In the genomic region with DNA sequence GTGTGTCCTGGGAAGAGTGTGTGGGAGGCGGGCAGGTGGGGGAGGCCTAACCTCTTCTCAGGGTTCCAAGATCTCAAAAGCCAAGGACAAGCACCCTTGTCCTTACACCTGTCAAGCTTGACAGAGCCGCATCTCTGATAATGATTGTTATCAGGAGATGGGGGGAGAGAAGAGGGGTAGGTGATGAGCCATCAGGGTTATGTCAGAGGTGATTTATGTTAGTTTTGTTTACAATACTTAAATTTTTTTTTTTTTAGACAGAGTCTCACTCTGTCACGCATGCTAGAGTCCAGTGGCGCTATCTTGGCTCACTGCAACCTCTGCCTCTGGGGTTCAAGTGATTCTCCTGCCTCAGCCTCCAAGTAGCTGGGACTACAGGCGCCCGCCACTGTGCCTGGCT, we compare ENCODE assay signal across 1 cellular context.
TF ChIP-seq lines count a peak whose summit lies in the region.

No MANE protein-coding gene starts in this region.

TF ChIP-seq in IMR-90, 13 proteins besides CTCF, POLR2A, EP300 and RAD21:
- TF ChIP-seq, protein P1, sequence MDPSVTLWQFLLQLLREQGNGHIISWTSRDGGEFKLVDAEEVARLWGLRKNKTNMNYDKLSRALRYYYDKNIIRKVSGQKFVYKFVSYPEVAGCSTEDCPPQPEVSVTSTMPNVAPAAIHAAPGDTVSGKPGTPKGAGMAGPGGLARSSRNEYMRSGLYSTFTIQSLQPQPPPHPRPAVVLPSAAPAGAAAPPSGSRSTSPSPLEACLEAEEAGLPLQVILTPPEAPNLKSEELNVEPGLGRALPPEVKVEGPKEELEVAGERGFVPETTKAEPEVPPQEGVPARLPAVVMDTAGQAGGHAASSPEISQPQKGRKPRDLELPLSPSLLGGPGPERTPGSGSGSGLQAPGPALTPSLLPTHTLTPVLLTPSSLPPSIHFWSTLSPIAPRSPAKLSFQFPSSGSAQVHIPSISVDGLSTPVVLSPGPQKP (IDR thresholded peaks at IDR 0.05; ENCODE audit: borderline replicate concordance, low read depth, low read length): no peak
- TF ChIP-seq, protein P2, sequence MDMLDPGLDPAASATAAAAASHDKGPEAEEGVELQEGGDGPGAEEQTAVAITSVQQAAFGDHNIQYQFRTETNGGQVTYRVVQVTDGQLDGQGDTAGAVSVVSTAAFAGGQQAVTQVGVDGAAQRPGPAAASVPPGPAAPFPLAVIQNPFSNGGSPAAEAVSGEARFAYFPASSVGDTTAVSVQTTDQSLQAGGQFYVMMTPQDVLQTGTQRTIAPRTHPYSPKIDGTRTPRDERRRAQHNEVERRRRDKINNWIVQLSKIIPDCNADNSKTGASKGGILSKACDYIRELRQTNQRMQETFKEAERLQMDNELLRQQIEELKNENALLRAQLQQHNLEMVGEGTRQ (IDR thresholded peaks at IDR 0.05; ENCODE audit: low read depth, low read length): no peak
- no peak for TF ChIP-seq BHLHE40 (IDR thresholded peaks at IDR 0.05; ENCODE audit: low read depth, low read length)
- no peak for TF ChIP-seq NFE2L2 (IDR thresholded peaks at IDR 0.05; ENCODE audit: low read depth, low read length)
